Comparison of ENCODE assay signal across 20 cellular contexts in the genomic region with DNA sequence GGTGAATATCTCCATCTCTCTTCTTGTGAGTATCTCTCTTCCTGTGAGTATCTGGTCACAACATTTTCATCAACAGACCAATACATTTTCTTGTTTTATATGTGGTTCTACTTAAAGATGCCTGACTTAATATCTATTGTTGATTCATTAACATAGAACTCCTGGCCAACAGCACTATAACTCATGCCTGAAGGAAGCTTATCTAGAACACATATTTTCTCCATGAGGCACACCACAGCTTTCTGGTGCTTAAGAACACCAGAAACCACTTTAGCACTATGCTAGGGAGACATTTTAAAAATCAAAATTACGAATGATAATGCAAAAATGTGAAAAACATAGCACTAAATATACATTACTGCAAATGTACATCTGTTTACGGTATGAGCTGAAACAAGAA.
DNase-seq lines count a peak whose midpoint lies in the region; ATAC-seq and TF ChIP-seq lines count a peak whose summit lies in the region.
"Had no signal": no experiment of that assay in that cellular context is flagged by ENCODE, and none has a peak within 500 bp of the region (broad histone marks: within the 10 kb centered on the region; RNA-seq: fewer than 3 reads in every experiment).

No MANE protein-coding gene starts in this region.

- ATAC-seq in HG03108 (IDR thresholded peaks at IDR 0.05; ENCODE audit: unreplicated experiment): no peak
- ATAC-seq: heart left ventricle, PC-3, right lobe of liver had no signal

- DNase-seq in Daoy (ENCODE audit: low read depth): peak; percentile 15
- peak; percentile 78 for DNase-seq in NCI-H226
- peak; percentile 78 to 86 for DNase-seq in cardiac fibroblast (ENCODE audit: low read depth in 2 of 2)
- DNase-seq in kidney tubule cell (ENCODE audit: low spot score): peak; percentile 34
- DNase-seq in stimulated activated CD4-positive, alpha-beta T cell treated with anti-CD3 and anti-CD28 coated beads, Interleukin-15, amount 100 ng/mL, for 24 hours: no peak
- no peak for DNase-seq in NOMO-1 treated with dmso at 0.1 percent for 144 hours (lab: John Stamatoyannopoulos, UW; ENCODE audit: unreplicated experiment)
- DNase-seq in COLO668 (lab: John Stamatoyannopoulos, UW; ENCODE audit: unreplicated experiment): no peak
- DNase-seq: activated CD4-positive, alpha-beta T cell treated with anti-CD3 and anti-CD28 coated beads, Interleukin-2, amount 10 ng/mL, durations not matched to agents 24 days and 14 days; esophagus squamous epithelium; H9; heart left ventricle; left ventricle myocardium inferior; NCI-H2029; NCI-H345; PC-3; right lobe of liver; SHP77 treated with DMSO at 0.1 percent for 48 hours had no signal

- no peak for TF ChIP-seq CTCF in cardiac fibroblast (IDR thresholded peaks at IDR 0.05; ENCODE audit: low read depth, low read length)

- no peak overlapping the region for H3K4me3 ChIP-seq in cardiac fibroblast (replicated peaks in 1 of 2; ENCODE audit: low read depth in 2 of 2, low read length in 2 of 2)
- H3K4me3 ChIP-seq: BLaER1 treated with 17β-estradiol and CSF1 and Interleukin-3, amounts not matched to agents 10 nM and 100 nM; coronary artery; esophagus squamous epithelium; heart left ventricle; left ventricle myocardium inferior; right lobe of liver had no signal

Comparison
In these comparisons a context has a peak if more than half of its experiments do, and no peak if none do; other contexts are left out.
1. DNase-seq: peak in Daoy (single experiment), NCI-H226 (single experiment), cardiac fibroblast (2 of 2) and kidney tubule cell (single experiment); none in stimulated activated CD4-positive, alpha-beta T cell treated with anti-CD3 and anti-CD28 coated beads, Interleukin-15, amount 100 ng/mL, for 24 hours (single experiment), NOMO-1 treated with dmso at 0.1 percent for 144 hours (single experiment) and COLO668 (single experiment).